9 cellular contexts compared by ENCODE assay signal in the genomic region with DNA sequence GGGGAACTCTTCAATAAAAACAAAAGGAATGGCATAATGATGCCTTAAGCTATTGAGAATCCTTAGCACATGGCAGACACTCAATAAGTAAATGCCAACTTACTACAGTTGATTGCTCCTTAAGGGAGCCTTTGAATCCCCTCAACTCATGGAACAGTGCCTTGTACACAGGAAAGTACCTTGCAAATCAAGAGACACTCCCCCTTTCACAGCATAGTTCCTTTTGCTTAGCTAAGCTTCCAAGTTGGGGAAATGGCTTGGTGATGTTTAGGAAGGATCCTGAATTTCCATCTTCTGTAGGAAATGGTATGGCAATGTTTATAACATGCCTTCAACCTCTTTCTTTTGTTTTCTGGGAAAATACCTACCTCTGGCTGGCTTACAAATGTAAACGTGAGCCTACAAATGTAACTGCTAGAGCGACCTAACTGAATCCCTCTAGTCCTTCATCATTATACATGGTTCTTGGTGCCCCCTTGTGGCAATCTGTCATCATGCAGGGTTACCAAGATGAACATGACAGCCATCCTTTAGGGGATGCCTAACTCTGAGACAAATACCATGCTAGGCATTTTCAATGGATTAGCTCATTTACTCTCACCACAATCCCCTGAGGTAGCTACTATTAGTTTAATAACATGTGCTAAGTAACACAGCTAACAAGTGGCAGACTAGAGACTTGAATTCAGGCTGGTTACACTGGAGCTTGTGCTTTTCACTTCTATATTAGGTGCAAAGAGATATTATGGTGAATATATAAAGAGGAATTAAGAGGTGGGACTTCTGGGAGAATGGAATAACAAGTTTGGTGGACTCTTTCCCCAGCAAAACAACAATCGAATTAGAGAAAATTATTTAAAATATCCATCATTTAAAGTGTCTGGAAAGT.
DNase-seq lines count a peak whose midpoint lies in the region; ATAC-seq and TF ChIP-seq lines count a peak whose summit lies in the region.
"Had no signal": no experiment of that assay in that cellular context is flagged by ENCODE, and none has a peak within 500 bp of the region (broad histone marks: within the 10 kb centered on the region; RNA-seq: fewer than 3 reads in every experiment).

No MANE protein-coding gene starts in this region.

- ATAC-seq in GM19455 (IDR thresholded peaks at IDR 0.05; ENCODE audit: unreplicated experiment) (peak; percentile 93), HG03469 (IDR thresholded peaks at IDR 0.05; ENCODE audit: unreplicated experiment) (peak; percentile 98)

- H3K4me1 Mint-ChIP-seq in activated CD4-positive, alpha-beta T cell treated with anti-CD3 and anti-CD28 coated beads, Interleukin-2, amount 10 ng/mL, durations not matched to agents 7 days and 5 days = peaks cover 5% of the 10 kb centered on the region

- intact Hi-C loops in dorsolateral prefrontal cortex (cut with DNase I) = loop anchor here (5.0 to 10.0 kb wide), 4 partner anchors 66 to 362 kb away; a partner anchor contains a TSS

- H3K27me3 ChIP-seq in dorsolateral prefrontal cortex = no peaks in the 10 kb centered on the region

- POLR2A ChIA-PET in activated CD4-positive, alpha-beta T cell treated with anti-CD3 and anti-CD28 coated beads, Interleukin-2, amount 10 ng/mL, durations not matched to agents 7 days and 5 days (lab: Charles Lee) = no interaction called here

- DNase-seq in COLO668 (lab: John Stamatoyannopoulos, UW; ENCODE audit: unreplicated experiment) = peak; percentile 49
- DNase-seq in NCI-H524 treated with DMSO at 0.1 percent for 48 hours (lab: John Stamatoyannopoulos, UW) = peak; percentile 41
- peak; percentile 85 for DNase-seq in activated CD4-positive, alpha-beta T cell treated with anti-CD3 and anti-CD28 coated beads, Interleukin-2, amount 10 ng/mL, durations not matched to agents 7 days and 5 days
- DNase-seq in dorsolateral prefrontal cortex = peak in 9 of 10 donors; percentile 28 to 90 (median 60)
- peak; percentile 71 to 75 for DNase-seq in lung microvascular endothelial cell (ENCODE audit: low read depth in 2 of 2)
- peak; percentile 47 for DNase-seq in stimulated activated CD8-positive, alpha-beta memory T cell treated with anti-CD3 and anti-CD28 coated beads, Interleukin-4, amount 100 ng/mL, for 24 hours (ENCODE audit: low read depth)

- CTCF ChIA-PET in activated CD4-positive, alpha-beta T cell treated with anti-CD3 and anti-CD28 coated beads, Interleukin-2, amount 10 ng/mL, durations not matched to agents 7 days and 5 days (lab: Charles Lee) = interaction anchor here (0.7 to 2.9 kb wide), 6 partner anchors 9 to 364 kb away, joined by 3 to 19 read pairs (median 3); no protein-coding TSS in a partner anchor

- H3K36me3 Mint-ChIP-seq in activated CD4-positive, alpha-beta T cell treated with anti-CD3 and anti-CD28 coated beads, Interleukin-2, amount 10 ng/mL, durations not matched to agents 7 days and 5 days (ENCODE audit: low read depth) = peaks cover 2% of the 10 kb centered on the region

- no peak overlapping the region for H3K27ac ChIP-seq in dorsolateral prefrontal cortex

- peaks cover 29% of the 10 kb centered on the region for H3K27me3 Mint-ChIP-seq in activated CD4-positive, alpha-beta T cell treated with anti-CD3 and anti-CD28 coated beads, Interleukin-2, amount 10 ng/mL, durations not matched to agents 7 days and 5 days

- H3K9me3 Mint-ChIP-seq in activated CD4-positive, alpha-beta T cell treated with anti-CD3 and anti-CD28 coated beads, Interleukin-2, amount 10 ng/mL, durations not matched to agents 7 days and 5 days = peaks cover 9% of the 10 kb centered on the region

- peak; percentile 58 to 92 (median 84) for TF ChIP-seq CTCF in dorsolateral prefrontal cortex (IDR thresholded peaks at IDR 0.05 in 54 of 56, conservative IDR thresholded peaks at IDR 0.05 in 2 of 56; ENCODE audit: low read depth in 1 of 56, partially characterized antibody in 56 of 56)

- H3K4me3 ChIP-seq in dorsolateral prefrontal cortex = no peak overlapping the region

- H3K27ac Mint-ChIP-seq in activated CD4-positive, alpha-beta T cell treated with anti-CD3 and anti-CD28 coated beads, Interleukin-2, amount 10 ng/mL, durations not matched to agents 7 days and 5 days = no peak overlapping the region
- H3K27ac Mint-ChIP-seq: activated naive CD8-positive, alpha-beta T cell had no signal

- H3K4me3 Mint-ChIP-seq in activated CD4-positive, alpha-beta T cell treated with anti-CD3 and anti-CD28 coated beads, Interleukin-2, amount 10 ng/mL, durations not matched to agents 7 days and 5 days = no peak overlapping the region
- H3K4me3 Mint-ChIP-seq: activated naive CD8-positive, alpha-beta T cell had no signal
